In the genomic region with DNA sequence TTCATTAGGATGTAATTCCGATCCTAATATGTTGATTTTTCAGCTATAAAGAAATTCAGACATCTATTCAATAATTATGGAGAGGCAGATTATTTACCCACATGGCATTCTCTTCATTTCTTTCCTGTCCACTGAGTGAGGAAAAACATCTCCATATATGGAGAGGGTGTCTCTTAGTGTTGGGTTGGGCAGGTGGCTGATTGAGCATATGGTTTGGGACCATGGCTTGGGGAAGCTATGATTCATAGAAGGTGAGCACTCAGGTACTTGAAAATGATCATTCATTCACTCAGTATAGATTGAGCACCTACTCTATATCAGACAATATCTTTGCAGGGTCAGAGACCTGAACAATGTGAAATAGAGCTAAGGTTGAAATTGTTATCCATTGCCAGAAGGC, we compare ENCODE assay signal across 21 cellular contexts. TPM values are rescaled to one million over a fixed set of nuclear protein-coding genes. Genes with fewer than 3 reads are reported as not detected.
DNase-seq lines count a peak whose midpoint lies in the region; ATAC-seq and TF ChIP-seq lines count a peak whose summit lies in the region.
"Had no signal": no experiment of that assay in that cellular context is flagged by ENCODE, and none has a peak within 500 bp of the region (broad histone marks: within the 10 kb centered on the region; RNA-seq: fewer than 3 reads in every experiment).

No MANE protein-coding gene starts in this region.

- POLR2A ChIA-PET in CD8-positive, alpha-beta T cell (lab: Charles Lee) = no interaction called here

- no peak overlapping the region for H3K4me3 ChIP-seq in CD8-positive, alpha-beta T cell (ENCODE audit: low read depth, low read length)
- H3K4me3 ChIP-seq: SK-N-MC had no signal

- ATAC-seq in CD8-positive, alpha-beta T cell = no peak

- DNase-seq in DMS53 (lab: John Stamatoyannopoulos, UW) (peak; percentile 69), DMS53 treated with DMSO at 0.1 percent for 48 hours (lab: John Stamatoyannopoulos, UW; ENCODE audit: unreplicated experiment) (peak; percentile 51), NCI-H69 (lab: John Stamatoyannopoulos, UW) (peak; percentile 55), kidney glomerular epithelial cell (lab: John Stamatoyannopoulos, UW) (peak; percentile 42), NCI-H1092 (lab: John Stamatoyannopoulos, UW) (no peak), T-helper 1 cell (no peak)
- DNase-seq in CD8-positive, alpha-beta T cell = no peak
- DNase-seq: CD4-positive, CD25-positive, alpha-beta regulatory T cell; COR-L47; EL; GF-D8; H7; Kasumi-1; NCI-H1417; NCI-H187; NCI-H446 treated with DMSO at 0.1 percent for 48 hours; NCI-H526 treated with DMSO at 0.1 percent for 48 hours; SHP77 treated with DMSO at 0.1 percent for 48 hours; SW 1271 had no signal

- H3K36me3 Mint-ChIP-seq in CD8-positive, alpha-beta T cell = no peaks in the 10 kb centered on the region
- H3K36me3 Mint-ChIP-seq: CD4-positive, CD25-positive, alpha-beta regulatory T cell had no signal

- no peaks in the 10 kb centered on the region for H3K4me1 ChIP-seq in CD8-positive, alpha-beta T cell (ENCODE audit: insufficient read depth, low read length)

- no peaks in the 10 kb centered on the region for H3K9me3 ChIP-seq in CD8-positive, alpha-beta T cell (ENCODE audit: low read length)

- H3K4me3 Mint-ChIP-seq in CD8-positive, alpha-beta T cell = no peak overlapping the region
- H3K4me3 Mint-ChIP-seq: CD4-positive, CD25-positive, alpha-beta regulatory T cell had no signal

- intact Hi-C loops in CD8-positive, alpha-beta T cell (cut with DNase I, micrococcal nuclease) = no loop called here

- no peak for TF ChIP-seq CTCF in CD8-positive, alpha-beta T cell (IDR thresholded peaks at IDR 0.05)

- H3K27me3 Mint-ChIP-seq in CD8-positive, alpha-beta T cell (ENCODE audit: low read depth) = peaks cover 5% of the 10 kb centered on the region

- no peaks in the 10 kb centered on the region for H3K9me3 Mint-ChIP-seq in CD8-positive, alpha-beta T cell
- H3K9me3 Mint-ChIP-seq: CD4-positive, CD25-positive, alpha-beta regulatory T cell had no signal

- H3K27ac ChIP-seq in CD8-positive, alpha-beta T cell (ENCODE audit: low read depth, low read length) = no peak overlapping the region
- H3K27ac ChIP-seq: RWPE1 had no signal

- H3K36me3 ChIP-seq in CD8-positive, alpha-beta T cell (ENCODE audit: insufficient read depth, low read length) = no peaks in the 10 kb centered on the region

- CTCF ChIA-PET in CD8-positive, alpha-beta T cell (lab: Charles Lee) = interaction anchor here (1.1 to 2.4 kb wide), 5 partner anchors 8 to 556 kb away, joined by 4 to 8 read pairs (median 4); no protein-coding TSS in a partner anchor

- no peak overlapping the region for H3K27ac Mint-ChIP-seq in CD8-positive, alpha-beta T cell
- H3K27ac Mint-ChIP-seq: CD4-positive, CD25-positive, alpha-beta regulatory T cell had no signal

- no peaks in the 10 kb centered on the region for H3K4me1 Mint-ChIP-seq in CD8-positive, alpha-beta T cell (ENCODE audit: low read depth)
- H3K4me1 Mint-ChIP-seq: CD4-positive, CD25-positive, alpha-beta regulatory T cell had no signal

- H3K27me3 ChIP-seq in CD8-positive, alpha-beta T cell (ENCODE audit: insufficient read depth, low read length) = no peaks in the 10 kb centered on the region

RNA-seq across cellular contexts. Expression of a gene that starts 41.3 kb away (rescaled TPM):
- not detected for total RNA-seq in CD8-positive, alpha-beta T cell
- total RNA-seq: CD4-positive, CD25-positive, alpha-beta regulatory T cell had no signal

Comparison
In these comparisons a context has a peak if more than half of its experiments do, and no peak if none do; other contexts are left out.
1. DNase-seq: peak in DMS53 (single experiment), DMS53 treated with DMSO at 0.1 percent for 48 hours (single experiment), NCI-H69 (single experiment) and kidney glomerular epithelial cell (single experiment); none in NCI-H1092 (single experiment), T-helper 1 cell (0 of 5) and CD8-positive, alpha-beta T cell (0 of 7).